1 cellular context compared by ENCODE assay signal in the genomic region with DNA sequence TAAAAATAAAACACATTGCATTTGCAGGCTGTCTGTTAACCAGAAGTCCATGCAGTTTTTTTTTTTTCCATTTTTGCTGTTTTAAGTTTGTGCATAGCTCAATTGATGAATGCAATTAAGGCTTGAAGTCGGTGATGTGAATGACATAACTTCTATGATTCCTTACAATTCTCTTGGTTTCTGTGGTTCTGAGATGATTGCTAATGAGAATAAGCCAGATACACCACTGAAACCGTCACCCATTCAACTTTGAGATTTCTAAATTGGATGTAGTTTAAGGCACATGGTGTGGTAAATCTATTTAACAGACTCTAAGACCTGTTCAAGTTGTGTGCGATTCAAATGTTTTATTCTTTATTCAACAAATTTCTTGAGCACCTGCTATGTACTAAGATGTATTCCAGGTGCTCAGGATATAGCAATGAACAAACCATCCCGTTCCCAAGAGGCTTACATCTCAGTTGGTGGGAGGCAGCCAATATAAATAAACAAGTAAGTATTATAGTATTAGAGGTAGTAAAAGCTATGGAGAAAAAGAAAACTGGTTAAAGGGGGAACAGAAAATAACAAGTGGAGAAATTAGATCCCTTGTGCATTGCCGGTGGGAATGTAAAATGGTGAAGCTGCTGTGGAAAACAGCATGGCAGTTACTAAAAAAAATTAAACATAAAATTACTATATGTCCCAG.
TF ChIP-seq lines count a peak whose summit lies in the region.

No MANE protein-coding gene starts in this region.

TF ChIP-seq in GM12878, 131 proteins besides CTCF, POLR2A, EP300 and RAD21:
- TF ChIP-seq MXI1 (IDR thresholded peaks at IDR 0.05; ENCODE audit: low read depth, low read length) (0 out of 2 replicates have a peak, but pooled peaks have one; percentile 19), ZNF207 (IDR thresholded peaks at IDR 0.05; ENCODE audit: borderline replicate concordance) (no peak), MTA2 (IDR thresholded peaks at IDR 0.05; ENCODE audit: low read depth) (peak; percentile 80), ATF7 (IDR thresholded peaks at IDR 0.05; ENCODE audit: low read depth) (peak; percentile 47; the same call in 1 of the 2 replicates), JUND (IDR thresholded peaks at IDR 0.05; ENCODE audit: low read depth, low read length) (no peak), RUNX3 (IDR thresholded peaks at IDR 0.05; ENCODE audit: low read length) (peak; percentile 74), ZNF384 (IDR thresholded peaks at IDR 0.05; ENCODE audit: borderline replicate concordance, low read depth, low read length) (no peak)
